In genomic region chr9:113930384-113930783, GRCh38 we compare ENCODE assay signal across 13 cellular contexts.
"Had no signal": no experiment of that assay in that cellular context is flagged by ENCODE, and none has a peak within 500 bp of the region (broad histone marks: within the 10 kb centered on the region; RNA-seq: fewer than 3 reads in every experiment).

No MANE protein-coding gene starts in this region.

- H3K4me3 ChIP-seq: cardiac muscle cell, sigmoid colon, spleen, testis had no signal

- DNase-seq: activated naive CD4-positive, alpha-beta T cell treated with anti-CD3 and anti-CD28 coated beads for 36 hours; activated naive CD8-positive, alpha-beta T cell treated with anti-CD3 and anti-CD28 coated beads, Interleukin-2, amount 50 U/mL, for 24 hours; glutamatergic neuron; hypothalamus; nephron progenitor cell; sigmoid colon; spleen; stimulated activated naive CD8-positive, alpha-beta T cell treated with anti-CD3 and anti-CD28 coated beads, Interleukin-15, amount 100 ng/mL, for 72 hours; testis had no signal

- H3K9me3 ChIP-seq: testis had no signal

- ATAC-seq: activated CD4-positive, CD25-positive, alpha-beta regulatory T cell treated with anti-CD3 and anti-CD28 coated beads, Interleukin-2, amount 50 U/mL, for 24 hours; activated naive CD8-positive, alpha-beta T cell treated with anti-CD3 and anti-CD28 coated beads, Interleukin-2, amount 50 U/mL, for 24 hours; activated T-helper 17 cell treated with anti-CD3 and anti-CD28 coated beads, Interleukin-2, amount 50 U/mL, for 72 hours; stimulated activated naive CD8-positive, alpha-beta T cell treated with anti-CD3 and anti-CD28 coated beads, Interleukin-15, amount 100 ng/mL, for 72 hours had no signal

- H3K27me3 ChIP-seq: cardiac muscle cell, sigmoid colon, spleen, testis had no signal

- H3K27ac ChIP-seq: cardiac muscle cell, sigmoid colon, spleen, testis had no signal

- H3K36me3 ChIP-seq: cardiac muscle cell, sigmoid colon, spleen had no signal

- FAIRE-seq: colon had no signal

- H3K4me1 ChIP-seq: sigmoid colon, spleen, testis had no signal
